Comparison of ENCODE assay signal across 1 cellular context in genomic region chrX:123713841-123714240, GRCh38.
TF ChIP-seq lines count a peak whose summit lies in the region.

No MANE protein-coding gene starts in this region.

TF ChIP-seq in HEK293, 187 proteins besides CTCF, POLR2A, EP300 and RAD21 (continued from another document):
- TF ChIP-seq, protein P1, sequence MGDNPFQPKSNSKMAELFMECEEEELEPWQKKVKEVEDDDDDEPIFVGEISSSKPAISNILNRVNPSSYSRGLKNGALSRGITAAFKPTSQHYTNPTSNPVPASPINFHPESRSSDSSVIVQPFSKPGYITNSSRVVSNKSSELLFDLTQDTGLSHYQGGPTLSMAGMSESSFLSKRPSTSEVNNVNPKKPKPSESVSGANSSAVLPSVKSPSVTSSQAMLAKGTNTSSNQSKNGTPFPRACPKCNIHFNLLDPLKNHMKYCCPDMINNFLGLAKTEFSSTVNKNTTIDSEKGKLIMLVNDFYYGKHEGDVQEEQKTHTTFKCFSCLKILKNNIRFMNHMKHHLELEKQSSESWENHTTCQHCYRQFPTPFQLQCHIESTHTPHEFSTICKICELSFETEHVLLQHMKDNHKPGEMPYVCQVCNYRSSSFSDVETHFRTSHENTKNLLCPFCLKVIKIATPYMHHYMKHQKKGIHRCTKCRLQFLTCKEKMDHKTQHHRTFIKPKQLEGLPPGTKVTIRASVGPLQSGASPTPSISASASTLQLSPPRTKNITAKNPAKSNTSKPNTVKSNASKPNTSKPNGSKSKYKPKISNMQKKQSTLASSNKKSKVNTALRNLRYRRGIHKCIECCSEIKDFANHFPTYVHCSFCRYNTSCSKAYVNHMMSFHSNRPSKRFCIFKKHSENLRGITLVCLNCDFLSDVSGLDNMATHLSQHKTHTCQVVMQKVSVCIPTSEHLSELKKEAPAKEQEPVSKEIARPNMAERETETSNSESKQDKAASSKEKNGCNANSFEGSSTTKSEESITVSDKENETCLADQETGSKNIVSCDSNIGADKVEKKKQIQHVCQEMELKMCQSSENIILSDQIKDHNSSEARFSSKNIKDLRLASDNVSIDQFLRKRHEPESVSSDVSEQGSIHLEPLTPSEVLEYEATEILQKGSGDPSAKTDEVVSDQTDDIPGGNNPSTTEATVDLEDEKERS (tag by site-specific recombination; IDR thresholded peaks at IDR 0.05) = no peak
TF ChIP-seq in HEK293: peak in this region for 1.
